Comparison of ENCODE assay signal across 1 cellular context in the genomic region with DNA sequence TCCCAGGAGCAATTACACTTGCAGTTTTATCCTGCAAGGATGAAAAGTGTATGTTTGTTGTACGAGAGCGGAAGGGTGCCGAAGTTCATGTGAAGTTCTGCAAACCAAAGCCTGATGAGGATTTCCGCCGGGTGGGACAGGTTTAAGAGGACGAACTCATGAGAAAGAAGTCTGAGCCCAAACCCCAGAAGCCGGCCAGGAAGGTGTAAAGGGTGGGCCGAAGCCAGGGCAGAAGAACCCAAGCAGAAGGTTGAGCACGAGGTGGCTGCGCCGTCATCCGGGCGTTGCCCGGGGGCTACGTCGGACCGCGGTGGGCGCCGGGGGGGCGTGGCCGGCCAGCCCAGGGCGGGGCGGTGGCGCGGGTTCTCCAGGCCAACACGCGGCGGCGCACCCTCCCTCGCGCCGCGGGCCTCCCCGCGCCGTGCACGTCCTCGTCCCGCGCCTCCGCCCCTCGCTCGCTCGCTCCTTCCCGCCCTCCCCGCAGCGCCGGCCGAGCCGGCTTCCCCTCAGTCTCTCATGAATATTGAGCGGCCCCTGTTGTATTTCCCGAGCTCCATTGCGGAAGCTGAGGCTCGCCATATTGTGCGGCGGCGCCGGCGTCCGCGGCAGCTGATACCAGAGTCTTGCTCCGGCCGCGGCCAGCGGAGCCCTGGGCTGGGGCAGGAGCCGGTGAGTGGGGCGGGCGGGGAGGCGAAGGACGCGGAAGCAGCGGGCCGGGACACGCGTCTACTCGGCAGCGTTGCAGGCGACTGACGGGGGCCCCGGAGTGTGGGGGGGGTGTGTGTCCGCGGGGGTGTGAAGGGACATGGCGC.
A peak's percentile ranks its signal among the peaks of the same experiment; 100 is the strongest.
TF ChIP-seq lines count a peak whose summit lies in the region.

A gene (plus strand): TSS at position 578 of the 812 bp plus-strand sequence. CDS start 41,996 bp downstream, outside the sequence.

TF ChIP-seq in HepG2, 621 proteins besides CTCF, POLR2A, EP300 and RAD21 (continued from another document and continues in another):
- TF ChIP-seq, protein P1, sequence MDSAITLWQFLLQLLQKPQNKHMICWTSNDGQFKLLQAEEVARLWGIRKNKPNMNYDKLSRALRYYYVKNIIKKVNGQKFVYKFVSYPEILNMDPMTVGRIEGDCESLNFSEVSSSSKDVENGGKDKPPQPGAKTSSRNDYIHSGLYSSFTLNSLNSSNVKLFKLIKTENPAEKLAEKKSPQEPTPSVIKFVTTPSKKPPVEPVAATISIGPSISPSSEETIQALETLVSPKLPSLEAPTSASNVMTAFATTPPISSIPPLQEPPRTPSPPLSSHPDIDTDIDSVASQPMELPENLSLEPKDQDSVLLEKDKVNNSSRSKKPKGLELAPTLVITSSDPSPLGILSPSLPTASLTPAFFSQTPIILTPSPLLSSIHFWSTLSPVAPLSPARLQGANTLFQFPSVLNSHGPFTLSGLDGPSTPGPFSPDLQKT (CRISPR knock-in tag; IDR thresholded peaks at IDR 0.05; ENCODE audit: borderline replicate concordance): no peak
- TF ChIP-seq LCORL (IDR thresholded peaks at IDR 0.05) (no peak), LCORL (CRISPR knock-in tag; IDR thresholded peaks at IDR 0.05) (peak; percentile 65; the same call in 1 of the 2 replicates), ZIK1 (CRISPR knock-in tag; IDR thresholded peaks at IDR 0.05; ENCODE audit: borderline replicate concordance, low read depth) (peak; percentile 49; the same call in 1 of the 2 replicates), GATA4 (IDR thresholded peaks at IDR 0.05; ENCODE audit: borderline replicate concordance, low read depth) (no peak), ZNF17 (CRISPR knock-in tag; IDR thresholded peaks at IDR 0.05) (no peak), ZNF383 (CRISPR knock-in tag; IDR thresholded peaks at IDR 0.05; ENCODE audit: borderline replicate concordance) (no peak), ZNF546 (CRISPR knock-in tag; conservative IDR thresholded peaks at IDR 0.05) (peak; percentile 81), ZNF724P (CRISPR knock-in tag; IDR thresholded peaks at IDR 0.05; ENCODE audit: borderline replicate concordance) (0 out of 2 replicates have a peak, but pooled peaks have one; percentile 43), FIP1L1 (IDR thresholded peaks at IDR 0.05; ENCODE audit: borderline replicate concordance, insufficient read depth, low read depth, low read length) (no peak), SATB2 (CRISPR knock-in tag; IDR thresholded peaks at IDR 0.05) (no peak), PHF8 (CRISPR knock-in tag; IDR thresholded peaks at IDR 0.05) (peak; percentile 39), ZNF598 (CRISPR knock-in tag; IDR thresholded peaks at IDR 0.05; ENCODE audit: borderline replicate concordance) (no peak), ZEB1 (IDR thresholded peaks at IDR 0.05; ENCODE audit: insufficient replicate concordance, low read depth) (no peak), TBX2 (CRISPR knock-in tag; IDR thresholded peaks at IDR 0.05; ENCODE audit: borderline replicate concordance) (no peak), ZSCAN30 (CRISPR knock-in tag; IDR thresholded peaks at IDR 0.05) (no peak), MLLT10 (CRISPR knock-in tag; IDR thresholded peaks at IDR 0.05) (no peak), ZFP82 (CRISPR knock-in tag; IDR thresholded peaks at IDR 0.05; ENCODE audit: borderline replicate concordance) (no peak), AKAP8 (CRISPR knock-in tag; IDR thresholded peaks at IDR 0.05) (no peak), HNRNPUL1 (IDR thresholded peaks at IDR 0.05; ENCODE audit: low read depth, low read length) (0 out of 2 replicates have a peak, but pooled peaks have one; percentile 35), MAZ (IDR thresholded peaks at IDR 0.05; ENCODE audit: borderline replicate concordance, low read depth, low read length) (no peak; the same call in 1 of the 2 replicates), MAZ (CRISPR knock-in tag; IDR thresholded peaks at IDR 0.05; ENCODE audit: low read depth) (peak; percentile 74; the same call in 1 of the 2 replicates), ZNF432 (CRISPR knock-in tag; IDR thresholded peaks at IDR 0.05; ENCODE audit: borderline replicate concordance) (no peak), ZNF101 (CRISPR knock-in tag; IDR thresholded peaks at IDR 0.05; ENCODE audit: borderline replicate concordance, low read depth) (no peak), NR2F6 (IDR thresholded peaks at IDR 0.05) (no peak), NR2F6 (CRISPR knock-in tag; IDR thresholded peaks at IDR 0.05) (no peak), TEAD3 (CRISPR knock-in tag; optimal IDR thresholded peaks at IDR 0.05; ENCODE audit: borderline replicate concordance) (peak; percentile 26), ZNF468 (CRISPR knock-in tag; IDR thresholded peaks at IDR 0.05) (no peak), ZNF205 (CRISPR knock-in tag; IDR thresholded peaks at IDR 0.05) (peak; percentile 60; the same call in 1 of the 2 replicates), ZNF234 (CRISPR knock-in tag; conservative IDR thresholded peaks at IDR 0.05) (no peak), ZNF557 (CRISPR knock-in tag; IDR thresholded peaks at IDR 0.05) (no peak), ATAD3A (CRISPR knock-in tag; IDR thresholded peaks at IDR 0.05) (no peak), PHF21A (CRISPR knock-in tag; IDR thresholded peaks at IDR 0.05) (peak; percentile 18; the same call in 1 of the 2 replicates), NFE2L1 (CRISPR knock-in tag; IDR thresholded peaks at IDR 0.05; ENCODE audit: borderline replicate concordance) (no peak), ZFP37 (CRISPR knock-in tag; IDR thresholded peaks at IDR 0.05; ENCODE audit: borderline replicate concordance) (no peak), ZMYM2 (CRISPR knock-in tag; IDR thresholded peaks at IDR 0.05) (no peak), KLF11 (CRISPR knock-in tag; IDR thresholded peaks at IDR 0.05) (no peak)
- TF ChIP-seq, protein P2, sequence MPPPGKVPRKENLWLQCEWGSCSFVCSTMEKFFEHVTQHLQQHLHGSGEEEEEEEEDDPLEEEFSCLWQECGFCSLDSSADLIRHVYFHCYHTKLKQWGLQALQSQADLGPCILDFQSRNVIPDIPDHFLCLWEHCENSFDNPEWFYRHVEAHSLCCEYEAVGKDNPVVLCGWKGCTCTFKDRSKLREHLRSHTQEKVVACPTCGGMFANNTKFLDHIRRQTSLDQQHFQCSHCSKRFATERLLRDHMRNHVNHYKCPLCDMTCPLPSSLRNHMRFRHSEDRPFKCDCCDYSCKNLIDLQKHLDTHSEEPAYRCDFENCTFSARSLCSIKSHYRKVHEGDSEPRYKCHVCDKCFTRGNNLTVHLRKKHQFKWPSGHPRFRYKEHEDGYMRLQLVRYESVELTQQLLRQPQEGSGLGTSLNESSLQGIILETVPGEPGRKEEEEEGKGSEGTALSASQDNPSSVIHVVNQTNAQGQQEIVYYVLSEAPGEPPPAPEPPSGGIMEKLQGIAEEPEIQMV (CRISPR knock-in tag; IDR thresholded peaks at IDR 0.05; ENCODE audit: low read depth): 0 out of 2 replicates have a peak, but pooled peaks have one; percentile 41
- TF ChIP-seq, protein P3, sequence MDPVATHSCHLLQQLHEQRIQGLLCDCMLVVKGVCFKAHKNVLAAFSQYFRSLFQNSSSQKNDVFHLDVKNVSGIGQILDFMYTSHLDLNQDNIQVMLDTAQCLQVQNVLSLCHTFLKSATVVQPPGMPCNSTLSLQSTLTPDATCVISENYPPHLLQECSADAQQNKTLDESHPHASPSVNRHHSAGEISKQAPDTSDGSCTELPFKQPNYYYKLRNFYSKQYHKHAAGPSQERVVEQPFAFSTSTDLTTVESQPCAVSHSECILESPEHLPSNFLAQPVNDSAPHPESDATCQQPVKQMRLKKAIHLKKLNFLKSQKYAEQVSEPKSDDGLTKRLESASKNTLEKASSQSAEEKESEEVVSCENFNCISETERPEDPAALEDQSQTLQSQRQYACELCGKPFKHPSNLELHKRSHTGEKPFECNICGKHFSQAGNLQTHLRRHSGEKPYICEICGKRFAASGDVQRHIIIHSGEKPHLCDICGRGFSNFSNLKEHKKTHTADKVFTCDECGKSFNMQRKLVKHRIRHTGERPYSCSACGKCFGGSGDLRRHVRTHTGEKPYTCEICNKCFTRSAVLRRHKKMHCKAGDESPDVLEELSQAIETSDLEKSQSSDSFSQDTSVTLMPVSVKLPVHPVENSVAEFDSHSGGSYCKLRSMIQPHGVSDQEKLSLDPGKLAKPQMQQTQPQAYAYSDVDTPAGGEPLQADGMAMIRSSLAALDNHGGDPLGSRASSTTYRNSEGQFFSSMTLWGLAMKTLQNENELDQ (CRISPR knock-in tag; IDR thresholded peaks at IDR 0.05; ENCODE audit: borderline replicate concordance): no peak
- TF ChIP-seq, protein P4, sequence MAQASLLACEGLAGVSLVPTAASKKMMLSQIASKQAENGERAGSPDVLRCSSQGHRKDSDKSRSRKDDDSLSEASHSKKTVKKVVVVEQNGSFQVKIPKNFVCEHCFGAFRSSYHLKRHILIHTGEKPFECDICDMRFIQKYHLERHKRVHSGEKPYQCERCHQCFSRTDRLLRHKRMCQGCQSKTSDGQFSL (CRISPR knock-in tag; IDR thresholded peaks at IDR 0.05): no peak
- TF ChIP-seq, protein P5, sequence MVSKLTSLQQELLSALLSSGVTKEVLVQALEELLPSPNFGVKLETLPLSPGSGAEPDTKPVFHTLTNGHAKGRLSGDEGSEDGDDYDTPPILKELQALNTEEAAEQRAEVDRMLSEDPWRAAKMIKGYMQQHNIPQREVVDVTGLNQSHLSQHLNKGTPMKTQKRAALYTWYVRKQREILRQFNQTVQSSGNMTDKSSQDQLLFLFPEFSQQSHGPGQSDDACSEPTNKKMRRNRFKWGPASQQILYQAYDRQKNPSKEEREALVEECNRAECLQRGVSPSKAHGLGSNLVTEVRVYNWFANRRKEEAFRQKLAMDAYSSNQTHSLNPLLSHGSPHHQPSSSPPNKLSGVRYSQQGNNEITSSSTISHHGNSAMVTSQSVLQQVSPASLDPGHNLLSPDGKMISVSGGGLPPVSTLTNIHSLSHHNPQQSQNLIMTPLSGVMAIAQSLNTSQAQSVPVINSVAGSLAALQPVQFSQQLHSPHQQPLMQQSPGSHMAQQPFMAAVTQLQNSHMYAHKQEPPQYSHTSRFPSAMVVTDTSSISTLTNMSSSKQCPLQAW (CRISPR knock-in tag; IDR thresholded peaks at IDR 0.05): no peak
- TF ChIP-seq, protein P6, sequence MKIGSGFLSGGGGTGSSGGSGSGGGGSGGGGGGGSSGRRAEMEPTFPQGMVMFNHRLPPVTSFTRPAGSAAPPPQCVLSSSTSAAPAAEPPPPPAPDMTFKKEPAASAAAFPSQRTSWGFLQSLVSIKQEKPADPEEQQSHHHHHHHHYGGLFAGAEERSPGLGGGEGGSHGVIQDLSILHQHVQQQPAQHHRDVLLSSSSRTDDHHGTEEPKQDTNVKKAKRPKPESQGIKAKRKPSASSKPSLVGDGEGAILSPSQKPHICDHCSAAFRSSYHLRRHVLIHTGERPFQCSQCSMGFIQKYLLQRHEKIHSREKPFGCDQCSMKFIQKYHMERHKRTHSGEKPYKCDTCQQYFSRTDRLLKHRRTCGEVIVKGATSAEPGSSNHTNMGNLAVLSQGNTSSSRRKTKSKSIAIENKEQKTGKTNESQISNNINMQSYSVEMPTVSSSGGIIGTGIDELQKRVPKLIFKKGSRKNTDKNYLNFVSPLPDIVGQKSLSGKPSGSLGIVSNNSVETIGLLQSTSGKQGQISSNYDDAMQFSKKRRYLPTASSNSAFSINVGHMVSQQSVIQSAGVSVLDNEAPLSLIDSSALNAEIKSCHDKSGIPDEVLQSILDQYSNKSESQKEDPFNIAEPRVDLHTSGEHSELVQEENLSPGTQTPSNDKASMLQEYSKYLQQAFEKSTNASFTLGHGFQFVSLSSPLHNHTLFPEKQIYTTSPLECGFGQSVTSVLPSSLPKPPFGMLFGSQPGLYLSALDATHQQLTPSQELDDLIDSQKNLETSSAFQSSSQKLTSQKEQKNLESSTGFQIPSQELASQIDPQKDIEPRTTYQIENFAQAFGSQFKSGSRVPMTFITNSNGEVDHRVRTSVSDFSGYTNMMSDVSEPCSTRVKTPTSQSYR (CRISPR knock-in tag; IDR thresholded peaks at IDR 0.05; ENCODE audit: borderline replicate concordance): no peak
- TF ChIP-seq, protein P7, sequence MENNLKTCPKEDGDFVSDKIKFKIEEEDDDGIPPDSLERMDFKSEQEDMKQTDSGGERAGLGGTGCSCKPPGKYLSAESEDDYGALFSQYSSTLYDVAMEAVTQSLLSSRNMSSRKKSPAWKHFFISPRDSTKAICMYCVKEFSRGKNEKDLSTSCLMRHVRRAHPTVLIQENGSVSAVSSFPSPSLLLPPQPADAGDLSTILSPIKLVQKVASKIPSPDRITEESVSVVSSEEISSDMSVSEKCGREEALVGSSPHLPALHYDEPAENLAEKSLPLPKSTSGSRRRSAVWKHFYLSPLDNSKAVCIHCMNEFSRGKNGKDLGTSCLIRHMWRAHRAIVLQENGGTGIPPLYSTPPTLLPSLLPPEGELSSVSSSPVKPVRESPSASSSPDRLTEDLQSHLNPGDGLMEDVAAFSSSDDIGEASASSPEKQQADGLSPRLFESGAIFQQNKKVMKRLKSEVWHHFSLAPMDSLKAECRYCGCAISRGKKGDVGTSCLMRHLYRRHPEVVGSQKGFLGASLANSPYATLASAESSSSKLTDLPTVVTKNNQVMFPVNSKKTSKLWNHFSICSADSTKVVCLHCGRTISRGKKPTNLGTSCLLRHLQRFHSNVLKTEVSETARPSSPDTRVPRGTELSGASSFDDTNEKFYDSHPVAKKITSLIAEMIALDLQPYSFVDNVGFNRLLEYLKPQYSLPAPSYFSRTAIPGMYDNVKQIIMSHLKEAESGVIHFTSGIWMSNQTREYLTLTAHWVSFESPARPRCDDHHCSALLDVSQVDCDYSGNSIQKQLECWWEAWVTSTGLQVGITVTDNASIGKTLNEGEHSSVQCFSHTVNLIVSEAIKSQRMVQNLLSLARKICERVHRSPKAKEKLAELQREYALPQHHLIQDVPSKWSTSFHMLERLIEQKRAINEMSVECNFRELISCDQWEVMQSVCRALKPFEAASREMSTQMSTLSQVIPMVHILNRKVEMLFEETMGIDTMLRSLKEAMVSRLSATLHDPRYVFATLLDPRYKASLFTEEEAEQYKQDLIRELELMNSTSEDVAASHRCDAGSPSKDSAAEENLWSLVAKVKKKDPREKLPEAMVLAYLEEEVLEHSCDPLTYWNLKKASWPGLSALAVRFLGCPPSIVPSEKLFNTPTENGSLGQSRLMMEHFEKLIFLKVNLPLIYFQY (CRISPR knock-in tag; IDR thresholded peaks at IDR 0.05; ENCODE audit: borderline replicate concordance): 0 out of 2 replicates have a peak, but pooled peaks have one; percentile 26
- TF ChIP-seq, protein P8, sequence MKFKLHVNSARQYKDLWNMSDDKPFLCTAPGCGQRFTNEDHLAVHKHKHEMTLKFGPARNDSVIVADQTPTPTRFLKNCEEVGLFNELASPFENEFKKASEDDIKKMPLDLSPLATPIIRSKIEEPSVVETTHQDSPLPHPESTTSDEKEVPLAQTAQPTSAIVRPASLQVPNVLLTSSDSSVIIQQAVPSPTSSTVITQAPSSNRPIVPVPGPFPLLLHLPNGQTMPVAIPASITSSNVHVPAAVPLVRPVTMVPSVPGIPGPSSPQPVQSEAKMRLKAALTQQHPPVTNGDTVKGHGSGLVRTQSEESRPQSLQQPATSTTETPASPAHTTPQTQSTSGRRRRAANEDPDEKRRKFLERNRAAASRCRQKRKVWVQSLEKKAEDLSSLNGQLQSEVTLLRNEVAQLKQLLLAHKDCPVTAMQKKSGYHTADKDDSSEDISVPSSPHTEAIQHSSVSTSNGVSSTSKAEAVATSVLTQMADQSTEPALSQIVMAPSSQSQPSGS (CRISPR knock-in tag; IDR thresholded peaks at IDR 0.05): 0 out of 2 replicates have a peak, but pooled peaks have one; percentile 49
- TF ChIP-seq, protein P9, sequence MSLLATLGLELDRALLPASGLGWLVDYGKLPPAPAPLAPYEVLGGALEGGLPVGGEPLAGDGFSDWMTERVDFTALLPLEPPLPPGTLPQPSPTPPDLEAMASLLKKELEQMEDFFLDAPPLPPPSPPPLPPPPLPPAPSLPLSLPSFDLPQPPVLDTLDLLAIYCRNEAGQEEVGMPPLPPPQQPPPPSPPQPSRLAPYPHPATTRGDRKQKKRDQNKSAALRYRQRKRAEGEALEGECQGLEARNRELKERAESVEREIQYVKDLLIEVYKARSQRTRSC (CRISPR knock-in tag; IDR thresholded peaks at IDR 0.05; ENCODE audit: low read depth): no peak
- TF ChIP-seq, protein P10, sequence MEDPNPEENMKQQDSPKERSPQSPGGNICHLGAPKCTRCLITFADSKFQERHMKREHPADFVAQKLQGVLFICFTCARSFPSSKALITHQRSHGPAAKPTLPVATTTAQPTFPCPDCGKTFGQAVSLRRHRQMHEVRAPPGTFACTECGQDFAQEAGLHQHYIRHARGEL (CRISPR knock-in tag; IDR thresholded peaks at IDR 0.05): no peak
